In genomic region chr5:14195588-14195987, GRCh38 we compare ENCODE assay signal across 1 cellular context.
TF ChIP-seq lines count a peak whose summit lies in the region.

No MANE protein-coding gene starts in this region.

TF ChIP-seq in GM23338, 12 proteins besides CTCF, POLR2A, EP300 and RAD21 (continued from another document):
- TF ChIP-seq CREB1 (CRISPR knock-in tag; IDR thresholded peaks at IDR 0.05; ENCODE audit: low read depth) (no peak), REST (IDR thresholded peaks at IDR 0.05; ENCODE audit: unreplicated experiment) (no peak), NANOG (IDR thresholded peaks at IDR 0.05; ENCODE audit: borderline replicate concordance) (no peak), ZNF331 (CRISPR knock-in tag; IDR thresholded peaks at IDR 0.05; ENCODE audit: low read depth) (no peak)
- TF ChIP-seq, protein P1, sequence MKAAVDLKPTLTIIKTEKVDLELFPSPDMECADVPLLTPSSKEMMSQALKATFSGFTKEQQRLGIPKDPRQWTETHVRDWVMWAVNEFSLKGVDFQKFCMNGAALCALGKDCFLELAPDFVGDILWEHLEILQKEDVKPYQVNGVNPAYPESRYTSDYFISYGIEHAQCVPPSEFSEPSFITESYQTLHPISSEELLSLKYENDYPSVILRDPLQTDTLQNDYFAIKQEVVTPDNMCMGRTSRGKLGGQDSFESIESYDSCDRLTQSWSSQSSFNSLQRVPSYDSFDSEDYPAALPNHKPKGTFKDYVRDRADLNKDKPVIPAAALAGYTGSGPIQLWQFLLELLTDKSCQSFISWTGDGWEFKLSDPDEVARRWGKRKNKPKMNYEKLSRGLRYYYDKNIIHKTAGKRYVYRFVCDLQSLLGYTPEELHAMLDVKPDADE (IDR thresholded peaks at IDR 0.05) = no peak
TF ChIP-seq in GM23338: peak in this region for 0.
